ENCODE assay signal across 12 cellular contexts in the genomic region with DNA sequence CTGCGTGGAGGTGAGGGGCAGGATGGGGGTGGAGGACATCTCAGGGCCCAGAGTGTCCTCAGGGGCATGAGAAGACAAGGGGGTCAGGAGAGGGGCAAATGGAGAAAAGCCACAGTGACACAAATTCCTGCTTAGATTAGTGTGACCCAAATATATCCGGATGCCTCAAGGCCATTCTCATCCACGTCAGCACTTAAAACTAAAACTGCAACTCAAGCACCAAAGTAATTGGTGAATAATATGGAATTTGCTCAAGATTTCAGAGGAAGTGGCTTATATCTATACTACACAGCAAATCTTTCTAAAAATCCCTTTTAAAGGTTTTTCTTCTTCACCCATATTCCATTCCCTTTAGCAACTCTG. TPM values are rescaled to one million over a fixed set of nuclear protein-coding genes. Genes with fewer than 3 reads are reported as not detected.
DNase-seq lines count a peak whose midpoint lies in the region; ATAC-seq and TF ChIP-seq lines count a peak whose summit lies in the region.
"Had no signal": no experiment of that assay in that cellular context is flagged by ENCODE, and none has a peak within 500 bp of the region (broad histone marks: within the 10 kb centered on the region; RNA-seq: fewer than 3 reads in every experiment).

No MANE protein-coding gene starts in this region.

- H3K4me3 ChIP-seq in Karpas-422 (ENCODE audit: low read length), result no peak overlapping the region
- peak overlapping the region; percentile 47 to 60 for H3K4me3 ChIP-seq in neutrophil (ENCODE audit: low read depth in 1 of 2, low read length in 1 of 2)

- no peak overlapping the region for H3K27ac ChIP-seq in Karpas-422 (ENCODE audit: low read length)
- peak overlapping the region; percentile 94 for H3K27ac ChIP-seq in neutrophil

- no peaks in the 10 kb centered on the region for H3K27me3 ChIP-seq in Karpas-422 (ENCODE audit: low read length)
- no peaks in the 10 kb centered on the region for H3K27me3 ChIP-seq in neutrophil

- H3K4me3 Mint-ChIP-seq in activated CD4-positive, alpha-beta T cell treated with anti-CD3 and anti-CD28 coated beads, Interleukin-2, amount 10 ng/mL, durations not matched to agents 24 days and 14 days, result peak overlapping the region; percentile 74
- H3K4me3 Mint-ChIP-seq in activated T-helper 2 cell treated with anti-CD3 and anti-CD28 coated beads, Interferon-gamma antibody, Interleukin-2, Interleukin-4, amounts not matched to agents 10 μg/mL and 5 μg/mL and 100 μg/mL, durations not matched to agents 14 hours and 24 hours and 36 hours (ENCODE audit: low read depth), result peak overlapping the region; percentile 15

- peaks cover 6% of the 10 kb centered on the region for H3K79me2 ChIP-seq in Karpas-422 (ENCODE audit: low read length)

- no peaks in the 10 kb centered on the region for H4K20me1 ChIP-seq in Karpas-422 (ENCODE audit: insufficient read depth, low read depth, low read length)

- no peak for ATAC-seq in HG03521 (IDR thresholded peaks at IDR 0.05; ENCODE audit: unreplicated experiment)
- ATAC-seq: left cardiac atrium had no signal

- peaks cover 73% of the 10 kb centered on the region for H3K36me3 Mint-ChIP-seq in activated CD4-positive, alpha-beta T cell treated with anti-CD3 and anti-CD28 coated beads, Interleukin-2, amount 10 ng/mL, durations not matched to agents 24 days and 14 days (ENCODE audit: low read depth)
- peaks cover 88% of the 10 kb centered on the region for H3K36me3 Mint-ChIP-seq in activated T-helper 2 cell treated with anti-CD3 and anti-CD28 coated beads, Interferon-gamma antibody, Interleukin-2, Interleukin-4, amounts not matched to agents 10 μg/mL and 5 μg/mL and 100 μg/mL, durations not matched to agents 14 hours and 24 hours and 36 hours (ENCODE audit: low read depth)

- no peak overlapping the region for H2AFZ ChIP-seq in Karpas-422 (ENCODE audit: low read length)

- no peak overlapping the region for H3K4me2 ChIP-seq in Karpas-422 (ENCODE audit: low read depth, low read length, poor library complexity, severe bottlenecking)

- H3K4me1 ChIP-seq in Karpas-422 (ENCODE audit: low read length) (peaks cover 33% of the 10 kb centered on the region), neutrophil (ENCODE audit: control insufficient read depth in 1 of 2, insufficient read depth in 1 of 2, low read depth in 1 of 2, low read length in 1 of 2) (peaks cover 52 to 54% of the 10 kb centered on the region in 2 experiments)

- H3K9me2 ChIP-seq in Karpas-422 (replicated peaks; ENCODE audit: insufficient read depth, low read length), result no peaks in the 10 kb centered on the region

- intact Hi-C loops in activated CD4-positive, alpha-beta T cell treated with anti-CD3 and anti-CD28 coated beads, Interleukin-2, amount 10 ng/mL, durations not matched to agents 24 days and 14 days (cut with micrococcal nuclease), result no loop called here
- intact Hi-C loops in activated T-helper 2 cell treated with anti-CD3 and anti-CD28 coated beads, Interferon-gamma antibody, Interleukin-2, Interleukin-4, amounts not matched to agents 10 μg/mL and 5 μg/mL and 100 μg/mL, durations not matched to agents 14 hours and 24 hours and 36 hours (cut with micrococcal nuclease), result no loop called here

- TF ChIP-seq CTCF in neutrophil (IDR thresholded peaks at IDR 0.05), result no peak

- peaks cover 71% of the 10 kb centered on the region for H3K4me1 Mint-ChIP-seq in activated CD4-positive, alpha-beta T cell treated with anti-CD3 and anti-CD28 coated beads, Interleukin-2, amount 10 ng/mL, durations not matched to agents 24 days and 14 days
- peaks cover 63% of the 10 kb centered on the region for H3K4me1 Mint-ChIP-seq in activated T-helper 2 cell treated with anti-CD3 and anti-CD28 coated beads, Interferon-gamma antibody, Interleukin-2, Interleukin-4, amounts not matched to agents 10 μg/mL and 5 μg/mL and 100 μg/mL, durations not matched to agents 14 hours and 24 hours and 36 hours (ENCODE audit: low read depth)

- H3K9me3 ChIP-seq in Karpas-422 (ENCODE audit: low read length), result no peaks in the 10 kb centered on the region
- H3K9me3 ChIP-seq in neutrophil, result no peaks in the 10 kb centered on the region

- H3K27me3 Mint-ChIP-seq in activated CD4-positive, alpha-beta T cell treated with anti-CD3 and anti-CD28 coated beads, Interleukin-2, amount 10 ng/mL, durations not matched to agents 24 days and 14 days, result no peaks in the 10 kb centered on the region
- no peaks in the 10 kb centered on the region for H3K27me3 Mint-ChIP-seq in activated T-helper 2 cell treated with anti-CD3 and anti-CD28 coated beads, Interferon-gamma antibody, Interleukin-2, Interleukin-4, amounts not matched to agents 10 μg/mL and 5 μg/mL and 100 μg/mL, durations not matched to agents 14 hours and 24 hours and 36 hours (ENCODE audit: low read depth)

- peaks cover 19% of the 10 kb centered on the region for H3K36me3 ChIP-seq in Karpas-422 (ENCODE audit: insufficient read depth, low read length)
- H3K36me3 ChIP-seq in neutrophil, result peaks cover 61% of the 10 kb centered on the region

- H3K27ac Mint-ChIP-seq in activated CD4-positive, alpha-beta T cell treated with anti-CD3 and anti-CD28 coated beads, Interleukin-2, amount 10 ng/mL, durations not matched to agents 24 days and 14 days, result peak overlapping the region; percentile 90
- peak overlapping the region; percentile 93 for H3K27ac Mint-ChIP-seq in activated T-helper 2 cell treated with anti-CD3 and anti-CD28 coated beads, Interferon-gamma antibody, Interleukin-2, Interleukin-4, amounts not matched to agents 10 μg/mL and 5 μg/mL and 100 μg/mL, durations not matched to agents 14 hours and 24 hours and 36 hours

- H3K9me3 Mint-ChIP-seq in activated CD4-positive, alpha-beta T cell treated with anti-CD3 and anti-CD28 coated beads, Interleukin-2, amount 10 ng/mL, durations not matched to agents 24 days and 14 days, result no peaks in the 10 kb centered on the region
- no peaks in the 10 kb centered on the region for H3K9me3 Mint-ChIP-seq in activated T-helper 2 cell treated with anti-CD3 and anti-CD28 coated beads, Interferon-gamma antibody, Interleukin-2, Interleukin-4, amounts not matched to agents 10 μg/mL and 5 μg/mL and 100 μg/mL, durations not matched to agents 14 hours and 24 hours and 36 hours

- DNase-seq in activated CD4-positive, alpha-beta T cell treated with anti-CD3 and anti-CD28 coated beads, Interleukin-2, amount 10 ng/mL, durations not matched to agents 24 days and 14 days, result no peak
- no peak for DNase-seq in activated CD4-positive, alpha-beta T cell treated with anti-CD3 and anti-CD28 coated beads, Interleukin-2, amount 50 U/mL, for 1 hour
- peak; percentile 27 for DNase-seq in Karpas-422
- DNase-seq in activated T-helper 2 cell treated with anti-CD3 and anti-CD28 coated beads, Interferon-gamma antibody, Interleukin-2, Interleukin-4, amounts not matched to agents 10 μg/mL and 5 μg/mL and 100 μg/mL, durations not matched to agents 14 hours and 24 hours and 36 hours (ENCODE audit: low spot score), result no peak
- no peak for DNase-seq in islet precursor cell
- no peak for DNase-seq in NCI-H2081 (lab: John Stamatoyannopoulos, UW)
- DNase-seq: left cardiac atrium, NCI-H1436, NCI-H226, SHP77 had no signal

- H3K9ac ChIP-seq in Karpas-422 (ENCODE audit: low read length), result no peak overlapping the region

RNA-seq across cellular contexts. Expression of a gene that starts 15.1 kb away (rescaled TPM):
- 103 and 113 TPM in 2 replicates for total RNA-seq in activated CD4-positive, alpha-beta T cell treated with anti-CD3 and anti-CD28 coated beads, Interleukin-2, amount 10 ng/mL, durations not matched to agents 24 days and 14 days
- 31.3 and 69.9 TPM in 2 replicates for total RNA-seq in Karpas-422 (2014; rRNA removed; shearing (Covaris generic); ENCODE audit: low replicate concordance)
- 120 and 121 TPM in 2 replicates for total RNA-seq in activated T-helper 2 cell treated with anti-CD3 and anti-CD28 coated beads, Interferon-gamma antibody, Interleukin-2, Interleukin-4, amounts not matched to agents 10 μg/mL and 5 μg/mL and 100 μg/mL, durations not matched to agents 14 hours and 24 hours and 36 hours

RNA-seq across cellular contexts. Expression of a gene that starts 29.6 kb away (rescaled TPM):
- 19.0 TPM in 2 replicates for total RNA-seq in activated CD4-positive, alpha-beta T cell treated with anti-CD3 and anti-CD28 coated beads, Interleukin-2, amount 10 ng/mL, durations not matched to agents 24 days and 14 days
- total RNA-seq in Karpas-422 (2014; rRNA removed; shearing (Covaris generic); ENCODE audit: low replicate concordance), result 2.5 and 3.2 TPM in 2 replicates
- total RNA-seq in activated T-helper 2 cell treated with anti-CD3 and anti-CD28 coated beads, Interferon-gamma antibody, Interleukin-2, Interleukin-4, amounts not matched to agents 10 μg/mL and 5 μg/mL and 100 μg/mL, durations not matched to agents 14 hours and 24 hours and 36 hours, result 27.1 and 29.1 TPM in 2 replicates

RNA-seq across cellular contexts. Expression of a gene that starts 53.2 kb away (rescaled TPM):
- 31.0 and 31.4 TPM in 2 replicates for total RNA-seq in activated CD4-positive, alpha-beta T cell treated with anti-CD3 and anti-CD28 coated beads, Interleukin-2, amount 10 ng/mL, durations not matched to agents 24 days and 14 days
- total RNA-seq in Karpas-422 (2014; rRNA removed; shearing (Covaris generic); ENCODE audit: low replicate concordance), result 24.4 and 40.3 TPM in 2 replicates
- total RNA-seq in activated T-helper 2 cell treated with anti-CD3 and anti-CD28 coated beads, Interferon-gamma antibody, Interleukin-2, Interleukin-4, amounts not matched to agents 10 μg/mL and 5 μg/mL and 100 μg/mL, durations not matched to agents 14 hours and 24 hours and 36 hours, result 37.5 and 39.8 TPM in 2 replicates
